Comparison of ENCODE assay signal across 9 cellular contexts in the genomic region with DNA sequence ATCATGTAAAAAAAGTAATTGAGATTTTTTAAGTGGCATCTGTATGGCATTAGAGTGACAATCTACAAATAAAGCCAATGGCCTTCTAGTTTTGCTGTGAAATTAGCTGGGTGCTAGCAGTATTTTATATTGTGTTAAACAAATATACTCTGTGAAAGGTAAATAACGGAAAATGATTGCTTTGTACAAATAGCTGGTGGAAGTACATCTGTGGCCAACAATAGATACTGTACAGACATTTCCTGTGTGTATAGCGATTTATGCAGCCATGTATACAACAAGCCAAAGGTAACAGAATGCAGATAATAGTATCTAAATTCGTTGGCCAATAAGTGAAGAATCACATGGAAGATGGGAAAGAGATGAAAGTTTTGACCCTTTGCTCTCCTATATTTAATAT.
"Had no signal": no experiment of that assay in that cellular context is flagged by ENCODE, and none has a peak within 500 bp of the region (broad histone marks: within the 10 kb centered on the region; RNA-seq: fewer than 3 reads in every experiment).

No MANE protein-coding gene starts in this region.

- H3K4me3 Mint-ChIP-seq: activated CD4-positive, alpha-beta memory T cell treated with anti-CD3 and anti-CD28 coated beads for 36 hours; activated CD8-positive, alpha-beta memory T cell treated with anti-CD3 and anti-CD28 coated beads, Interleukin-2, amount 10 ng/mL, durations not matched to agents 7 days and 5 days; stimulated activated effector memory CD8-positive, alpha-beta T cell treated with anti-CD3 and anti-CD28 coated beads, Interleukin-12 subunit alpha, Interleukin-12 subunit beta, amount 100 ng/mL, for 72 hours had no signal

- H3K36me3 ChIP-seq: neural progenitor cell had no signal

- ATAC-seq: activated CD8-positive, alpha-beta memory T cell treated with anti-CD3 and anti-CD28 coated beads, Interleukin-2, amount 10 ng/mL, durations not matched to agents 7 days and 5 days; left cardiac atrium; stimulated activated effector memory CD8-positive, alpha-beta T cell treated with anti-CD3 and anti-CD28 coated beads, Interleukin-12 subunit alpha, Interleukin-12 subunit beta, amount 100 ng/mL, for 72 hours had no signal

- H3K27me3 ChIP-seq: neural progenitor cell had no signal

- H3K4me1 Mint-ChIP-seq: activated CD8-positive, alpha-beta memory T cell treated with anti-CD3 and anti-CD28 coated beads, Interleukin-2, amount 10 ng/mL, durations not matched to agents 7 days and 5 days; stimulated activated effector memory CD8-positive, alpha-beta T cell treated with anti-CD3 and anti-CD28 coated beads, Interleukin-12 subunit alpha, Interleukin-12 subunit beta, amount 100 ng/mL, for 72 hours had no signal

- H3K4me2 ChIP-seq: neural progenitor cell had no signal

- H3K27me3 Mint-ChIP-seq: activated CD4-positive, alpha-beta memory T cell treated with anti-CD3 and anti-CD28 coated beads for 36 hours; activated CD8-positive, alpha-beta memory T cell treated with anti-CD3 and anti-CD28 coated beads, Interleukin-2, amount 10 ng/mL, durations not matched to agents 7 days and 5 days had no signal

- DNase-seq: activated CD4-positive, alpha-beta memory T cell treated with anti-CD3 and anti-CD28 coated beads for 36 hours; activated CD8-positive, alpha-beta memory T cell treated with anti-CD3 and anti-CD28 coated beads, Interleukin-2, amount 10 ng/mL, durations not matched to agents 7 days and 5 days; activated naive CD4-positive, alpha-beta T cell treated with anti-CD3 and anti-CD28 coated beads, Interleukin-2, amount 50 U/mL, for 16 hours; activated T-cell treated with anti-CD3 and anti-CD28 coated beads, Interleukin-2, amount 50 U/mL, for 1 hour; left cardiac atrium; midbrain had no signal

- H3K9me3 Mint-ChIP-seq: activated CD4-positive, alpha-beta memory T cell treated with anti-CD3 and anti-CD28 coated beads for 36 hours; neural progenitor cell; stimulated activated effector memory CD8-positive, alpha-beta T cell treated with anti-CD3 and anti-CD28 coated beads, Interleukin-12 subunit alpha, Interleukin-12 subunit beta, amount 100 ng/mL, for 72 hours had no signal

- H3K27ac Mint-ChIP-seq: activated CD4-positive, alpha-beta memory T cell treated with anti-CD3 and anti-CD28 coated beads for 36 hours; activated CD8-positive, alpha-beta memory T cell treated with anti-CD3 and anti-CD28 coated beads, Interleukin-2, amount 10 ng/mL, durations not matched to agents 7 days and 5 days; stimulated activated effector memory CD8-positive, alpha-beta T cell treated with anti-CD3 and anti-CD28 coated beads, Interleukin-12 subunit alpha, Interleukin-12 subunit beta, amount 100 ng/mL, for 72 hours had no signal

- H3K4me3 ChIP-seq: lung, neural progenitor cell had no signal

- H3K27ac ChIP-seq: neural progenitor cell had no signal

- H2AFZ ChIP-seq: neural progenitor cell had no signal

- H3K9ac ChIP-seq: neural progenitor cell had no signal

- H3K36me3 Mint-ChIP-seq: activated CD8-positive, alpha-beta memory T cell treated with anti-CD3 and anti-CD28 coated beads, Interleukin-2, amount 10 ng/mL, durations not matched to agents 7 days and 5 days; stimulated activated effector memory CD8-positive, alpha-beta T cell treated with anti-CD3 and anti-CD28 coated beads, Interleukin-12 subunit alpha, Interleukin-12 subunit beta, amount 100 ng/mL, for 72 hours had no signal
